Comparison of ENCODE assay signal across 15 cellular contexts in the genomic region with DNA sequence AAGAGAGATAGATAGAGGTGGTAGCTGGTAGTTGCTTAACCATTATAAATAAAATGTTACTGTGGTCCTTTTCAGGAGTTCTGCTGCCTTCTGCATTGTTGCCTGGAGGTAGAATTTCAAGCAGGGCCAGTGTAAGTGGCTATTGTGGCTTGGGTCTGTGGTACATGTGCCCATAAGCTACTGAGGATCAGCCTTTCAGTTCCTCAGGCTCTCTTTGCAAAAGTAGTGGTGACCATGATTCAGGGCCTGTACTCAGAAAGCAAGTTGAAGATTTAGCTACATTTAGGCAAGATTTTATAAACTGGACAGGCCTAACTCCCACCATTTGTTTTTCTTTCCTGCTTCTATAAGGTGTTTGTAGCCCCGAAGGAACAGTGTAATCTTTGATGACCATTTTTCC.
DNase-seq lines count a peak whose midpoint lies in the region; ATAC-seq and TF ChIP-seq lines count a peak whose summit lies in the region.
"Had no signal": no experiment of that assay in that cellular context is flagged by ENCODE, and none has a peak within 500 bp of the region (broad histone marks: within the 10 kb centered on the region; RNA-seq: fewer than 3 reads in every experiment).

No MANE protein-coding gene starts in this region.

- H3K4me1 Mint-ChIP-seq in activated CD4-positive, alpha-beta T cell treated with anti-CD3 and anti-CD28 coated beads for 36 hours = peaks cover 16% of the 10 kb centered on the region
- peaks cover 12% of the 10 kb centered on the region for H3K4me1 Mint-ChIP-seq in activated CD4-positive, alpha-beta T cell treated with anti-CD3 and anti-CD28 coated beads, Interleukin-2, amount 10 ng/mL, durations not matched to agents 7 days and 5 days

- H3K36me3 ChIP-seq in muscle layer of duodenum (ENCODE audit: control insufficient read depth in 1 of 2, insufficient read depth in 2 of 2, low read length in 2 of 2) = no peaks in the 10 kb centered on the region
- no peaks in the 10 kb centered on the region for H3K36me3 ChIP-seq in tibial artery
- no peaks in the 10 kb centered on the region for H3K36me3 ChIP-seq in MM.1S (replicated peaks; ENCODE audit: insufficient read depth, low read length)

- no peak overlapping the region for H2AFZ ChIP-seq in MM.1S (ENCODE audit: low read length)

- POLR2A ChIA-PET in activated CD4-positive, alpha-beta T cell treated with anti-CD3 and anti-CD28 coated beads for 36 hours (lab: Charles Lee) = no interaction called here
- POLR2A ChIA-PET in activated CD4-positive, alpha-beta T cell treated with anti-CD3 and anti-CD28 coated beads, Interleukin-2, amount 10 ng/mL, durations not matched to agents 7 days and 5 days (lab: Charles Lee) = interaction anchor here (0.6 kb wide), 1 partner anchor 172 kb away, joined by 5 read pairs; no protein-coding TSS in a partner anchor

- H3K27ac Mint-ChIP-seq in activated CD4-positive, alpha-beta T cell treated with anti-CD3 and anti-CD28 coated beads for 36 hours = peak overlapping the region; percentile 61
- no peak overlapping the region for H3K27ac Mint-ChIP-seq in activated CD4-positive, alpha-beta T cell treated with anti-CD3 and anti-CD28 coated beads, Interleukin-2, amount 10 ng/mL, durations not matched to agents 7 days and 5 days

- H3K4me3 Mint-ChIP-seq in activated CD4-positive, alpha-beta T cell treated with anti-CD3 and anti-CD28 coated beads for 36 hours = no peak overlapping the region
- no peak overlapping the region for H3K4me3 Mint-ChIP-seq in activated CD4-positive, alpha-beta T cell treated with anti-CD3 and anti-CD28 coated beads, Interleukin-2, amount 10 ng/mL, durations not matched to agents 7 days and 5 days
- H3K4me3 Mint-ChIP-seq: T-helper 1 cell treated with Interleukin-12 subunit alpha and Interleukin-12 subunit beta and Interleukin-4 antibody, amounts not matched to agents 30 μg/mL and 1 μg/mL, for 36 hours had no signal

- CTCF ChIA-PET in activated CD4-positive, alpha-beta T cell treated with anti-CD3 and anti-CD28 coated beads for 36 hours (lab: Charles Lee) = interaction anchor here (0.7 to 2.0 kb wide), 2 partner anchors 11 to 176 kb away, joined by 3 to 5 read pairs; no protein-coding TSS in a partner anchor
- CTCF ChIA-PET in activated CD4-positive, alpha-beta T cell treated with anti-CD3 and anti-CD28 coated beads, Interleukin-2, amount 10 ng/mL, durations not matched to agents 7 days and 5 days (lab: Charles Lee) = no interaction called here

- H3K27me3 Mint-ChIP-seq in activated CD4-positive, alpha-beta T cell treated with anti-CD3 and anti-CD28 coated beads for 36 hours = no peaks in the 10 kb centered on the region
- H3K27me3 Mint-ChIP-seq in activated CD4-positive, alpha-beta T cell treated with anti-CD3 and anti-CD28 coated beads, Interleukin-2, amount 10 ng/mL, durations not matched to agents 7 days and 5 days = no peaks in the 10 kb centered on the region

- H3K9me2 ChIP-seq in MM.1S (replicated peaks; ENCODE audit: insufficient read depth, low read length) = no peaks in the 10 kb centered on the region

- H3K4me2 ChIP-seq in MM.1S (ENCODE audit: low read depth, low read length) = no peak overlapping the region

- peaks cover 0 to 12% of the 10 kb centered on the region in 2 donors for H3K4me1 ChIP-seq in muscle layer of duodenum (ENCODE audit: control insufficient read depth in 1 of 2, insufficient read depth in 2 of 2, low read length in 2 of 2)
- H3K4me1 ChIP-seq in tibial artery = peaks cover 0 to 16% (median 0%) of the 10 kb centered on the region in 4 donors
- H3K4me1 ChIP-seq in MM.1S (ENCODE audit: low read length) = peaks cover 6% of the 10 kb centered on the region; the same call in 1 of the 2 replicates
- H3K4me1 ChIP-seq: body of pancreas had no signal

- H3K79me2 ChIP-seq in MM.1S (ENCODE audit: low read length) = no peaks in the 10 kb centered on the region

- no peak overlapping the region for H3K4me3 ChIP-seq in muscle layer of duodenum (ENCODE audit: low read depth in 1 of 2, low read length in 2 of 2)
- H3K4me3 ChIP-seq in tibial artery = no peak overlapping the region
- H3K4me3 ChIP-seq in MM.1S (ENCODE audit: low read length) = no peak overlapping the region
- H3K4me3 ChIP-seq: body of pancreas had no signal

- no peak overlapping the region for H3K9ac ChIP-seq in MM.1S (ENCODE audit: low read length)

- no peak for DNase-seq in activated CD4-positive, alpha-beta T cell treated with anti-CD3 and anti-CD28 coated beads for 36 hours
- DNase-seq in activated CD4-positive, alpha-beta T cell treated with anti-CD3 and anti-CD28 coated beads, Interleukin-2, amount 10 ng/mL, durations not matched to agents 7 days and 5 days = no peak
- DNase-seq in caudate nucleus (lab: John Stamatoyannopoulos, UW) (no peak), tibial artery (no peak), MM.1S (no peak), NCI-H1694 treated with DMSO at 0.1 percent for 48 hours (lab: John Stamatoyannopoulos, UW) (no peak)
- DNase-seq: activated effector memory CD4-positive, alpha-beta T cell treated with anti-CD3 and anti-CD28 coated beads, Interleukin-2, amount 50 U/mL, for 16 hours; body of pancreas; H7; NCI-H1105 treated with DMSO at 0.1 percent for 48 hours; NCI-H446; stimulated activated CD4-positive, alpha-beta T cell treated with anti-CD3 and anti-CD28 coated beads, Interleukin-4, amount 100 ng/mL, for 24 hours had no signal

- no peaks in the 10 kb centered on the region for H3K36me3 Mint-ChIP-seq in activated CD4-positive, alpha-beta T cell treated with anti-CD3 and anti-CD28 coated beads for 36 hours (ENCODE audit: low read depth)
- H3K36me3 Mint-ChIP-seq in activated CD4-positive, alpha-beta T cell treated with anti-CD3 and anti-CD28 coated beads, Interleukin-2, amount 10 ng/mL, durations not matched to agents 7 days and 5 days (ENCODE audit: low read depth) = no peaks in the 10 kb centered on the region

- intact Hi-C loops in activated CD4-positive, alpha-beta T cell treated with anti-CD3 and anti-CD28 coated beads for 36 hours (cut with DNase I, micrococcal nuclease) = no loop called here
- intact Hi-C loops in tibial artery (cut with DNase I; ENCODE audit: low total_unique reads) = no loop called here

- no peaks in the 10 kb centered on the region for H3F3A ChIP-seq in MM.1S (ENCODE audit: insufficient read depth, low read length)

- H3K27ac ChIP-seq in caudate nucleus (ENCODE audit: low read depth, low read length) = peak overlapping the region; percentile 67
- H3K27ac ChIP-seq in muscle layer of duodenum (ENCODE audit: low read length) = peak overlapping the region; percentile 47
- peak overlapping the region; percentile 15 to 25 for H3K27ac ChIP-seq in tibial artery
- no peak overlapping the region for H3K27ac ChIP-seq in MM.1S (ENCODE audit: low read length)

- no peaks in the 10 kb centered on the region for H3K9me3 Mint-ChIP-seq in activated CD4-positive, alpha-beta T cell treated with anti-CD3 and anti-CD28 coated beads for 36 hours (ENCODE audit: low read depth)
- H3K9me3 Mint-ChIP-seq in activated CD4-positive, alpha-beta T cell treated with anti-CD3 and anti-CD28 coated beads, Interleukin-2, amount 10 ng/mL, durations not matched to agents 7 days and 5 days = no peaks in the 10 kb centered on the region
- H3K9me3 Mint-ChIP-seq: T-helper 1 cell treated with Interleukin-12 subunit alpha and Interleukin-12 subunit beta and Interleukin-4 antibody, amounts not matched to agents 30 μg/mL and 1 μg/mL, for 36 hours had no signal

- TF ChIP-seq CTCF in tibial artery (IDR thresholded peaks at IDR 0.05) (no peak), MM.1S (IDR thresholded peaks at IDR 0.05; ENCODE audit: low read length) (no peak)

- ATAC-seq in activated CD4-positive, alpha-beta T cell treated with anti-CD3 and anti-CD28 coated beads for 36 hours = no peak
- ATAC-seq in GM19351 (IDR thresholded peaks at IDR 0.05; ENCODE audit: unreplicated experiment) = no peak

- H3K9me3 ChIP-seq in muscle layer of duodenum (ENCODE audit: control insufficient read depth in 1 of 2, low read length in 2 of 2) (no peaks in the 10 kb centered on the region), tibial artery (no peaks in the 10 kb centered on the region), MM.1S (replicated peaks; ENCODE audit: insufficient read depth, low read length) (no peaks in the 10 kb centered on the region)
- H3K9me3 ChIP-seq: body of pancreas had no signal

- H3K27me3 ChIP-seq in muscle layer of duodenum (ENCODE audit: low read depth, low read length) (no peaks in the 10 kb centered on the region), tibial artery (no peaks in the 10 kb centered on the region), MM.1S (replicated peaks; ENCODE audit: insufficient read depth, low read length) (no peaks in the 10 kb centered on the region)
- H3K27me3 ChIP-seq: body of pancreas had no signal

- no peaks in the 10 kb centered on the region for H4K20me1 ChIP-seq in MM.1S (ENCODE audit: insufficient read depth, low read length)
